ENCODE assay signal across 24 cellular contexts in genomic region chr5:86964889-86965288, GRCh38.
"Had no signal": no experiment of that assay in that cellular context is flagged by ENCODE, and none has a peak within 500 bp of the region (broad histone marks: within the 10 kb centered on the region; RNA-seq: fewer than 3 reads in every experiment).

No MANE protein-coding gene starts in this region.

- H3K4me3 ChIP-seq: ascending aorta, body of pancreas, coronary artery had no signal

- H3K27ac ChIP-seq: ascending aorta, body of pancreas, coronary artery, VCaP had no signal

- ATAC-seq: activated naive CD4-positive, alpha-beta T cell treated with anti-CD3 and anti-CD28 coated beads, Interleukin-2, amount 50 U/mL, for 72 hours; activated naive CD8-positive, alpha-beta T cell treated with anti-CD3 and anti-CD28 coated beads, Interleukin-2, amount 50 U/mL, for 24 hours; activated T-cell treated with anti-CD3 and anti-CD28 coated beads, Interleukin-2, amount 50 U/mL, for 4 hours; body of pancreas had no signal

- H3K27me3 ChIP-seq: ascending aorta, body of pancreas had no signal

- H3K27ac Mint-ChIP-seq: activated CD4-positive, alpha-beta memory T cell treated with anti-CD3 and anti-CD28 coated beads for 36 hours; activated CD4-positive, alpha-beta T cell treated with anti-CD3 and anti-CD28 coated beads, Interleukin-2, amount 10 ng/mL, durations not matched to agents 7 days and 5 days; activated naive CD4-positive, alpha-beta T cell treated with anti-CD3 and anti-CD28 coated beads, Interleukin-2, amount 50 U/mL, for 72 hours; activated naive CD8-positive, alpha-beta T cell treated with anti-CD3 and anti-CD28 coated beads, Interleukin-2, amount 50 U/mL, for 24 hours had no signal

- FAIRE-seq: bronchial epithelial cell had no signal

- H3K9me3 Mint-ChIP-seq: activated CD4-positive, alpha-beta memory T cell treated with anti-CD3 and anti-CD28 coated beads for 36 hours; activated CD4-positive, alpha-beta T cell treated with anti-CD3 and anti-CD28 coated beads, Interleukin-2, amount 10 ng/mL, durations not matched to agents 7 days and 5 days; activated naive CD4-positive, alpha-beta T cell treated with anti-CD3 and anti-CD28 coated beads, Interleukin-2, amount 50 U/mL, for 72 hours; activated naive CD8-positive, alpha-beta T cell treated with anti-CD3 and anti-CD28 coated beads, Interleukin-2, amount 50 U/mL, for 24 hours; activated T-cell treated with anti-CD3 and anti-CD28 coated beads, Interleukin-2, amount 50 U/mL, for 4 hours had no signal

- DNase-seq: activated CD4-positive, alpha-beta memory T cell treated with anti-CD3 and anti-CD28 coated beads for 36 hours; activated CD4-positive, alpha-beta T cell treated with anti-CD3 and anti-CD28 coated beads, Interleukin-2, amount 10 ng/mL, durations not matched to agents 7 days and 5 days; activated CD4-positive, CD25-positive, alpha-beta regulatory T cell; activated CD8-positive, alpha-beta memory T cell treated with anti-CD3 and anti-CD28 coated beads for 24 hours; activated effector memory CD4-positive, alpha-beta T cell treated with anti-CD3 and anti-CD28 coated beads, Interleukin-2, amount 50 U/mL, for 16 hours; activated naive CD4-positive, alpha-beta T cell treated with Interleukin-2 at 50 U/mL for 16 hours; activated naive CD8-positive, alpha-beta T cell treated with anti-CD3 and anti-CD28 coated beads, Interleukin-2, amount 50 U/mL, for 24 hours; activated T-cell treated with anti-CD3 and anti-CD28 coated beads, Interleukin-2, amount 50 U/mL, for 4 hours; amniotic stem cell; body of pancreas; central memory CD4-positive, alpha-beta T cell; NCI-H1048; NCI-H146; NCI-H187 treated with DMSO at 0.1 percent for 48 hours; NCI-H2081 treated with DMSO at 0.1 percent for 48 hours; NCI-H446; NCI-H524; T-helper 2 cell; T1000 had no signal

- H3K4me3 Mint-ChIP-seq: activated CD4-positive, alpha-beta memory T cell treated with anti-CD3 and anti-CD28 coated beads for 36 hours; activated CD4-positive, alpha-beta T cell treated with anti-CD3 and anti-CD28 coated beads, Interleukin-2, amount 10 ng/mL, durations not matched to agents 7 days and 5 days; activated naive CD8-positive, alpha-beta T cell treated with anti-CD3 and anti-CD28 coated beads, Interleukin-2, amount 50 U/mL, for 24 hours; activated T-cell treated with anti-CD3 and anti-CD28 coated beads, Interleukin-2, amount 50 U/mL, for 4 hours had no signal

- H3K36me3 ChIP-seq: ascending aorta had no signal

- H3K36me3 Mint-ChIP-seq: activated CD4-positive, alpha-beta memory T cell treated with anti-CD3 and anti-CD28 coated beads for 36 hours; activated naive CD4-positive, alpha-beta T cell treated with anti-CD3 and anti-CD28 coated beads, Interleukin-2, amount 50 U/mL, for 72 hours had no signal

- H3K9me3 ChIP-seq: ascending aorta, body of pancreas had no signal
